In the genomic region with DNA sequence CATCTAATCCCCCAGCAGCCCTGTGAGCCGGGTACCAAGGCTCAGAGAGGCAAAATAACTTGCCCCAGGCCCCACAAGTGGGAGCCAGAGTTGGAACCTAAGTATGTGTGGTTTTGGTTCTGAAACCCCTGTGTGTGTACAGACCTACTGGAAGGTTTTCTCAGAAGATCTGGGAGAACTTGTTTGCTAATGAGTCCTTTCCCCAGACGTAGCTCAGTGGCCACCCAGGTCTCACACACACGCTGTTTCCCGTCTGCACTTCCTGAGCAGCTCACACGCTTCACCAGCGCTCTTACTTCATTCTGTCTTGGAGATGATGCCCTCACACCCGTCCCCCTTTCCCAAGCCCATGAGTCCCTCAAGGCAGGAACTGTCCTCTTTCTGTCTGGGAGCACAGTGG, we compare ENCODE assay signal across 2 cellular contexts.
TF ChIP-seq lines count a peak whose summit lies in the region.

No MANE protein-coding gene starts in this region.

TF ChIP-seq in endothelial cell of umbilical vein, 7 proteins besides CTCF, POLR2A, EP300 and RAD21:
- TF ChIP-seq FOS (IDR thresholded peaks at IDR 0.05; ENCODE audit: borderline replicate concordance, insufficient read depth, low read length) (no peak), MYC (IDR thresholded peaks at IDR 0.05; ENCODE audit: low read depth, low read length) (no peak), POLR2AphosphoS5 (IDR thresholded peaks at IDR 0.05; ENCODE audit: insufficient read depth, low read depth, low read length) (no peak), GATA2 (IDR thresholded peaks at IDR 0.05; ENCODE audit: insufficient read depth, insufficient read length, low read depth, low read length) (no peak), JUN (IDR thresholded peaks at IDR 0.05; ENCODE audit: borderline replicate concordance, insufficient read depth, insufficient read length, low read depth) (no peak), EZH2 (IDR thresholded peaks at IDR 0.05; ENCODE audit: borderline replicate concordance, low read depth, low read length, severe bottlenecking) (no peak)
- TF ChIP-seq, protein P1, sequence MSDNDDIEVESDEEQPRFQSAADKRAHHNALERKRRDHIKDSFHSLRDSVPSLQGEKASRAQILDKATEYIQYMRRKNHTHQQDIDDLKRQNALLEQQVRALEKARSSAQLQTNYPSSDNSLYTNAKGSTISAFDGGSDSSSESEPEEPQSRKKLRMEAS (IDR thresholded peaks at IDR 0.05; ENCODE audit: insufficient read depth, insufficient read length), result no peak

TF ChIP-seq in GM23338, 12 proteins besides CTCF, POLR2A, EP300 and RAD21:
- TF ChIP-seq EZH2 (IDR thresholded peaks at IDR 0.05; ENCODE audit: low read depth, unreplicated experiment) (no peak), STAT1 (IDR thresholded peaks at IDR 0.05; ENCODE audit: unreplicated experiment) (no peak)
- TF ChIP-seq, protein P2, sequence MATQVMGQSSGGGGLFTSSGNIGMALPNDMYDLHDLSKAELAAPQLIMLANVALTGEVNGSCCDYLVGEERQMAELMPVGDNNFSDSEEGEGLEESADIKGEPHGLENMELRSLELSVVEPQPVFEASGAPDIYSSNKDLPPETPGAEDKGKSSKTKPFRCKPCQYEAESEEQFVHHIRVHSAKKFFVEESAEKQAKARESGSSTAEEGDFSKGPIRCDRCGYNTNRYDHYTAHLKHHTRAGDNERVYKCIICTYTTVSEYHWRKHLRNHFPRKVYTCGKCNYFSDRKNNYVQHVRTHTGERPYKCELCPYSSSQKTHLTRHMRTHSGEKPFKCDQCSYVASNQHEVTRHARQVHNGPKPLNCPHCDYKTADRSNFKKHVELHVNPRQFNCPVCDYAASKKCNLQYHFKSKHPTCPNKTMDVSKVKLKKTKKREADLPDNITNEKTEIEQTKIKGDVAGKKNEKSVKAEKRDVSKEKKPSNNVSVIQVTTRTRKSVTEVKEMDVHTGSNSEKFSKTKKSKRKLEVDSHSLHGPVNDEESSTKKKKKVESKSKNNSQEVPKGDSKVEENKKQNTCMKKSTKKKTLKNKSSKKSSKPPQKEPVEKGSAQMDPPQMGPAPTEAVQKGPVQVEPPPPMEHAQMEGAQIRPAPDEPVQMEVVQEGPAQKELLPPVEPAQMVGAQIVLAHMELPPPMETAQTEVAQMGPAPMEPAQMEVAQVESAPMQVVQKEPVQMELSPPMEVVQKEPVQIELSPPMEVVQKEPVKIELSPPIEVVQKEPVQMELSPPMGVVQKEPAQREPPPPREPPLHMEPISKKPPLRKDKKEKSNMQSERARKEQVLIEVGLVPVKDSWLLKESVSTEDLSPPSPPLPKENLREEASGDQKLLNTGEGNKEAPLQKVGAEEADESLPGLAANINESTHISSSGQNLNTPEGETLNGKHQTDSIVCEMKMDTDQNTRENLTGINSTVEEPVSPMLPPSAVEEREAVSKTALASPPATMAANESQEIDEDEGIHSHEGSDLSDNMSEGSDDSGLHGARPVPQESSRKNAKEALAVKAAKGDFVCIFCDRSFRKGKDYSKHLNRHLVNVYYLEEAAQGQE (IDR thresholded peaks at IDR 0.05; ENCODE audit: unreplicated experiment), result no peak
- TF ChIP-seq, protein P3, sequence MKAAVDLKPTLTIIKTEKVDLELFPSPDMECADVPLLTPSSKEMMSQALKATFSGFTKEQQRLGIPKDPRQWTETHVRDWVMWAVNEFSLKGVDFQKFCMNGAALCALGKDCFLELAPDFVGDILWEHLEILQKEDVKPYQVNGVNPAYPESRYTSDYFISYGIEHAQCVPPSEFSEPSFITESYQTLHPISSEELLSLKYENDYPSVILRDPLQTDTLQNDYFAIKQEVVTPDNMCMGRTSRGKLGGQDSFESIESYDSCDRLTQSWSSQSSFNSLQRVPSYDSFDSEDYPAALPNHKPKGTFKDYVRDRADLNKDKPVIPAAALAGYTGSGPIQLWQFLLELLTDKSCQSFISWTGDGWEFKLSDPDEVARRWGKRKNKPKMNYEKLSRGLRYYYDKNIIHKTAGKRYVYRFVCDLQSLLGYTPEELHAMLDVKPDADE (IDR thresholded peaks at IDR 0.05), result no peak
- TF ChIP-seq, protein P4, sequence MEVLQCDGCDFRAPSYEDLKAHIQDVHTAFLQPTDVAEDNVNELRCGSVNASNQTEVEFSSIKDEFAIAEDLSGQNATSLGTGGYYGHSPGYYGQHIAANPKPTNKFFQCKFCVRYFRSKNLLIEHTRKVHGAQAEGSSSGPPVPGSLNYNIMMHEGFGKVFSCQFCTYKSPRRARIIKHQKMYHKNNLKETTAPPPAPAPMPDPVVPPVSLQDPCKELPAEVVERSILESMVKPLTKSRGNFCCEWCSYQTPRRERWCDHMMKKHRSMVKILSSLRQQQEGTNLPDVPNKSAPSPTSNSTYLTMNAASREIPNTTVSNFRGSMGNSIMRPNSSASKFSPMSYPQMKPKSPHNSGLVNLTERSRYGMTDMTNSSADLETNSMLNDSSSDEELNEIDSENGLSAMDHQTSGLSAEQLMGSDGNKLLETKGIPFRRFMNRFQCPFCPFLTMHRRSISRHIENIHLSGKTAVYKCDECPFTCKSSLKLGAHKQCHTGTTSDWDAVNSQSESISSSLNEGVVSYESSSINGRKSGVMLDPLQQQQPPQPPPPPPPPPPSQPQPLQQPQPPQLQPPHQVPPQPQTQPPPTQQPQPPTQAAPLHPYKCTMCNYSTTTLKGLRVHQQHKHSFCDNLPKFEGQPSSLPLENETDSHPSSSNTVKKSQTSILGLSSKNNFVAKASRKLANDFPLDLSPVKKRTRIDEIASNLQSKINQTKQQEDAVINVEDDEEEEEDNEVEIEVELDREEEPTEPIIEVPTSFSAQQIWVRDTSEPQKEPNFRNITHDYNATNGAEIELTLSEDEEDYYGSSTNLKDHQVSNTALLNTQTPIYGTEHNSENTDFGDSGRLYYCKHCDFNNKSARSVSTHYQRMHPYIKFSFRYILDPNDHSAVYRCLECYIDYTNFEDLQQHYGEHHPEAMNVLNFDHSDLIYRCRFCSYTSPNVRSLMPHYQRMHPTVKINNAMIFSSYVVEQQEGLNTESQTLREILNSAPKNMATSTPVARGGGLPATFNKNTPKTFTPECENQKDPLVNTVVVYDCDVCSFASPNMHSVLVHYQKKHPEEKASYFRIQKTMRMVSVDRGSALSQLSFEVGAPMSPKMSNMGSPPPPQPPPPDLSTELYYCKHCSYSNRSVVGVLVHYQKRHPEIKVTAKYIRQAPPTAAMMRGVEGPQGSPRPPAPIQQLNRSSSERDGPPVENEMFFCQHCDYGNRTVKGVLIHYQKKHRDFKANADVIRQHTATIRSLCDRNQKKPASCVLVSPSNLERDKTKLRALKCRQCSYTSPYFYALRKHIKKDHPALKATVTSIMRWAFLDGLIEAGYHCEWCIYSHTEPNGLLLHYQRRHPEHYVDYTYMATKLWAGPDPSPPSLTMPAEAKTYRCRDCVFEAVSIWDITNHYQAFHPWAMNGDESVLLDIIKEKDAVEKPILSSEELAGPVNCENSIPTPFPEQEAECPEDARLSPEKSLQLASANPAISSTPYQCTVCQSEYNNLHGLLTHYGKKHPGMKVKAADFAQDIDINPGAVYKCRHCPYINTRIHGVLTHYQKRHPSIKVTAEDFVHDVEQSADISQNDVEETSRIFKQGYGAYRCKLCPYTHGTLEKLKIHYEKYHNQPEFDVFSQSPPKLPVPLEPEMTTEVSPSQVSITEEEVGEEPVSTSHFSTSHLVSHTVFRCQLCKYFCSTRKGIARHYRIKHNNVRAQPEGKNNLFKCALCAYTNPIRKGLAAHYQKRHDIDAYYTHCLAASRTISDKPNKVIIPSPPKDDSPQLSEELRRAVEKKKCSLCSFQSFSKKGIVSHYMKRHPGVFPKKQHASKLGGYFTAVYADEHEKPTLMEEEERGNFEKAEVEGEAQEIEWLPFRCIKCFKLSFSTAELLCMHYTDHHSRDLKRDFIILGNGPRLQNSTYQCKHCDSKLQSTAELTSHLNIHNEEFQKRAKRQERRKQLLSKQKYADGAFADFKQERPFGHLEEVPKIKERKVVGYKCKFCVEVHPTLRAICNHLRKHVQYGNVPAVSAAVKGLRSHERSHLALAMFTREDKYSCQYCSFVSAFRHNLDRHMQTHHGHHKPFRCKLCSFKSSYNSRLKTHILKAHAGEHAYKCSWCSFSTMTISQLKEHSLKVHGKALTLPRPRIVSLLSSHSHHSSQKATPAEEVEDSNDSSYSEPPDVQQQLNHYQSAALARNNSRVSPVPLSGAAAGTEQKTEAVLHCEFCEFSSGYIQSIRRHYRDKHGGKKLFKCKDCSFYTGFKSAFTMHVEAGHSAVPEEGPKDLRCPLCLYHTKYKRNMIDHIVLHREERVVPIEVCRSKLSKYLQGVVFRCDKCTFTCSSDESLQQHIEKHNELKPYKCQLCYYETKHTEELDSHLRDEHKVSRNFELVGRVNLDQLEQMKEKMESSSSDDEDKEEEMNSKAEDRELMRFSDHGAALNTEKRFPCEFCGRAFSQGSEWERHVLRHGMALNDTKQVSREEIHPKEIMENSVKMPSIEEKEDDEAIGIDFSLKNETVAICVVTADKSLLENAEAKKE (CRISPR knock-in tag; IDR thresholded peaks at IDR 0.05), result no peak
